ENCODE assay signal across 1 cellular context in the genomic region with DNA sequence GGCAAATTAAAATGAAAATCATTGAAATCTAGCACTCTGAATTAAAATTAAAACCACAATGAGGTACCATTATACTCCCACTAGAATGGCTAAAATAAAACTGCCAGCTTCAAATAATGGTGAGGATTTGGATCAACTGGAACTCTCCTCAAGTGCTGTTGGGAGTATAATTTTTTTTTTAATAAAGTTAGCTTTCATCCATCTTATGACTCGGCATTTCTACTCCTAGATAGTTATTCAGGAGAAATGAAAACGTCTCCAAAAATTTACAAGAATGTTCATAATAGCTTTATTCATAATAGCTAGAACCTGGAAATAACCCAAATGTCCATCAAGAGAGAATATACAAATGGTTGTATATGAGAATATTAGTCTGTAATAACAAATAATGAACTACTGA.
A peak's percentile ranks its signal among the peaks of the same experiment; 100 is the strongest.
TF ChIP-seq lines count a peak whose summit lies in the region.

No MANE protein-coding gene starts in this region.

TF ChIP-seq in IMR-90, 13 proteins besides CTCF, POLR2A, EP300 and RAD21:
- TF ChIP-seq MAFK (IDR thresholded peaks at IDR 0.05; ENCODE audit: low read depth, low read length): no peak
- TF ChIP-seq NFE2L2 (IDR thresholded peaks at IDR 0.05; ENCODE audit: low read depth, low read length): peak; percentile 65; the same call in 1 of the 2 replicates
